In the genomic region with DNA sequence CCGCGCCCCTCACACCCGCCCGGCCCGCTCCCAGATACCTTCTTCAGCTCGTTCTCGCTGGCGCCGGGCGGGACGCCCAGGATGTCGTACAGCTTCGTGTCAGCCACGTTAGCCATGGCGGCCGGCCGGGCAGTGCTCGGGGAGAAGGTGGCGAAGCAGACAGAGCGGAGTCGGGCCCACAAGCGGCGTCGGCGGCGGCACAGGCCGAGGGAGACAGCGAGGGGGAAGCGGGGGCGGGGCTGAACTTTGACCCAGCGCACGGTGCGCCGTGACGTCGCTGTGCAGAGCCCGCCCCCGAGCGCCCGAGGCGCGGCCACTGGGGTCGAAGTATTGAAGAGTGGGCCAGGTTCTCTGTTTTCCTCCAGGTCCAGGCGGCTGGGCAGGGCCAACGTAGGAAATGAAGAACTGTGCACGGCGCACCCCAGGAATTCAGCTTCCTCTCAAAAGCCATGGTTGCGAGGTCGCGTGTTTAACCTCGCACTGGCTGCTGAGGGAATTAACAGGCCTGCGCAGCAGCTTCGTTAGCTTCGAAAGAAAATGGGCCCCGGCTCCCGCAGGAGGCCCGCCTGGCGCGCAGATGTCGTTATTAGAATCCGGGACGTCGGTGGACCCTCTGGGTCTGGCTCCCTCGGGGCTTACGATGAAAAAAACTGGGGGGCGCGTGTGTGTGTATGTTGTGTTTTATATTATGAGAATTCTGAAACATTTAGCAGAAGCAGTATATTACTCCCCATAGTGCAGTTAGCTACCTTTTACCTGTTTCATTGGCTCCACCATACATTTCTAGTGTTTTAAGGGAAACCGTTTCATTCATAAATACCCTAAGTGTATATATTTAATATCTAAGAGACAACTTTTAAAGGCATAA, we compare ENCODE assay signal across 8 cellular contexts. TPM values are rescaled to one million over a fixed set of nuclear protein-coding genes. Genes with fewer than 3 reads are reported as not detected.
DNase-seq lines count a peak whose midpoint lies in the region; ATAC-seq and TF ChIP-seq lines count a peak whose summit lies in the region.

TSS of gene DNAJA2 (minus strand) at position 218 of the 868 bp plus-strand sequence. CDS start at position 116, 102 bp downstream.

- intact Hi-C loops in mucosa of descending colon (cut with DNase I, micrococcal nuclease) = no loop called here

- TF ChIP-seq CTCF in OCI-LY3 (IDR thresholded peaks at IDR 0.05; ENCODE audit: low read depth, low read length) (no peak), mucosa of descending colon (IDR thresholded peaks at IDR 0.05) (no peak)

- H3K4me3 ChIP-seq in HUES64 (ENCODE audit: low read length) (peak within 1 kb of the TSS; percentile 70), OCI-LY3 (ENCODE audit: low read length) (peak within 1 kb of the TSS; percentile 98), mucosa of descending colon (peak within 1 kb of the TSS; percentile 96)

- H3K4me2 ChIP-seq in OCI-LY3 (ENCODE audit: low read length) = peak within 1 kb of the TSS; percentile 95

- peaks cover 10% of the 10 kb centered on the region for H4K20me1 ChIP-seq in OCI-LY3 (ENCODE audit: insufficient read depth, low read length)

- DNase-seq in DMS 273 (lab: John Stamatoyannopoulos, UW; ENCODE audit: unreplicated experiment) (peak; percentile 95), activated T-cell treated with anti-CD3 and anti-CD28 coated beads for 24 hours (ENCODE audit: low read depth) (peak; percentile 86), epithelial cell of prostate (ENCODE audit: low read depth, low spot score) (no peak), mucosa of descending colon (peak; percentile 95 to 96 (median 96))
- peak; percentile 86 to 89 for DNase-seq in stimulated activated CD8-positive, alpha-beta memory T cell treated with anti-CD3 and anti-CD28 coated beads, Interleukin-4, amount 100 ng/mL, for 1 hour (ENCODE audit: low read depth in 2 of 2, low spot score in 1 of 2)

- H3K9me3 ChIP-seq in HUES64 (ENCODE audit: insufficient read depth, low read depth, low read length) = no peaks in the 10 kb centered on the region
- no peaks in the 10 kb centered on the region for H3K9me3 ChIP-seq in OCI-LY3 (ENCODE audit: insufficient read depth, low read length)
- no peaks in the 10 kb centered on the region for H3K9me3 ChIP-seq in mucosa of descending colon

- peaks cover 35% of the 10 kb centered on the region for H3K36me3 ChIP-seq in HUES64 (ENCODE audit: insufficient read depth, low read length)
- peaks cover 24% of the 10 kb centered on the region for H3K36me3 ChIP-seq in OCI-LY3 (replicated peaks; ENCODE audit: low read depth, low read length)
- H3K36me3 ChIP-seq in mucosa of descending colon (ENCODE audit: low read depth) = no peaks in the 10 kb centered on the region

- H3K27ac ChIP-seq in HUES64 (ENCODE audit: low read depth, low read length) (peak within 1 kb of the TSS; percentile 88), OCI-LY3 (ENCODE audit: low read length) (peak within 1 kb of the TSS; percentile 78), epithelial cell of prostate (peak within 1 kb of the TSS; percentile 92)

- ATAC-seq in GM21447 (IDR thresholded peaks at IDR 0.05; ENCODE audit: unreplicated experiment) (peak; percentile 74), mucosa of descending colon (peak; percentile 98)

- H3K4me1 ChIP-seq in HUES64 (ENCODE audit: insufficient read depth, low read length) (peaks cover 31% of the 10 kb centered on the region), OCI-LY3 (ENCODE audit: low read length) (peaks cover 36% of the 10 kb centered on the region), mucosa of descending colon (ENCODE audit: low read depth) (peaks cover 17% of the 10 kb centered on the region)

- H2AFZ ChIP-seq in OCI-LY3 (ENCODE audit: low read depth, low read length) = peak within 1 kb of the TSS; percentile 44

- 3% methylated on average over 68 of the region's 68 CpGs for WGBS in HUES64

- no peaks in the 10 kb centered on the region for H3K27me3 ChIP-seq in HUES64 (ENCODE audit: insufficient read depth, low read length)
- no peaks in the 10 kb centered on the region for H3K27me3 ChIP-seq in OCI-LY3 (ENCODE audit: low read depth, low read length)

- peaks cover 59% of the 10 kb centered on the region for H3K79me2 ChIP-seq in OCI-LY3 (ENCODE audit: low read length)

- H3K9ac ChIP-seq in HUES64 (ENCODE audit: low read depth, low read length) = peak within 1 kb of the TSS; percentile 76
- peak within 1 kb of the TSS; percentile 94 for H3K9ac ChIP-seq in OCI-LY3 (ENCODE audit: low read length)

RNA-seq across cellular contexts. Expression of gene DNAJA2, which starts in this region (rescaled TPM):
- polyA plus RNA-seq in HUES64 (2013, experiment 1 of 2) = 64.3 TPM
- 61.4 TPM for polyA plus RNA-seq in HUES64 (2013, experiment 2 of 2)
- 10 to 100 TPM; 55.5 to 74.7 (median 59.6) TPM for total RNA-seq in mucosa of descending colon
